20 cellular contexts compared by ENCODE assay signal in genomic region chr7:46738165-46738564, GRCh38.
"Had no signal": no experiment of that assay in that cellular context is flagged by ENCODE, and none has a peak within 500 bp of the region (broad histone marks: within the 10 kb centered on the region; RNA-seq: fewer than 3 reads in every experiment).

No MANE protein-coding gene starts in this region.

- H3K27ac ChIP-seq: KMS-11, RWPE1, SJCRH30 had no signal

- H3K36me3 ChIP-seq: SJCRH30 had no signal

- H3K9me3 ChIP-seq: SJCRH30 had no signal

- H3K4me2 ChIP-seq: KMS-11 had no signal

- ATAC-seq: SK-N-SH treated with all-trans-retinoic acid at 6 μM for 48 hours had no signal

- H3K27me3 ChIP-seq: SJCRH30 had no signal

- H3K9ac ChIP-seq: KMS-11 had no signal

- H3K4me3 ChIP-seq: SJCRH30 had no signal

- H3K4me1 ChIP-seq: SJCRH30 had no signal

- DNase-seq: Kasumi-1, MM.1S, NCI-H1092 treated with DMSO at 0.1 percent for 48 hours, NCI-H1436, NCI-H187, NCI-H2029, NCI-H2081 treated with DMSO at 0.1 percent for 48 hours, NCI-H2171, NCI-H226, NCI-H446, NCI-H510A, NCI-H524 treated with DMSO at 0.1 percent for 48 hours, NCI-H69, NCI-H774, SHP77, SJCRH30, T-helper 1 cell had no signal
